Comparison of ENCODE assay signal across 27 cellular contexts in genomic region chr13:112152846-112153245, GRCh38.
"Had no signal": no experiment of that assay in that cellular context is flagged by ENCODE, and none has a peak within 500 bp of the region (broad histone marks: within the 10 kb centered on the region; RNA-seq: fewer than 3 reads in every experiment).

No MANE protein-coding gene starts in this region.

- H3K27ac Mint-ChIP-seq: naive thymus-derived CD4-positive, alpha-beta T cell; natural killer cell; nephron; progenitor cell of endocrine pancreas; stimulated activated memory B cell treated with anti-CD40 and anti-IgM and Interleukin-4, amounts not matched to agents 10 μg/mL and 1 μg/mL and 100 μg/mL, for 72 hours; stimulated activated naive CD8-positive, alpha-beta T cell treated with anti-CD3 and anti-CD28 coated beads, Interleukin-15, amount 100 ng/mL, for 72 hours; type B pancreatic cell had no signal

- H3K4me3 Mint-ChIP-seq: naive thymus-derived CD4-positive, alpha-beta T cell; natural killer cell; nephron; stimulated activated memory B cell treated with anti-CD40 and anti-IgM and Interleukin-4, amounts not matched to agents 10 μg/mL and 1 μg/mL and 100 μg/mL, for 72 hours; stimulated activated naive CD8-positive, alpha-beta T cell treated with anti-CD3 and anti-CD28 coated beads, Interleukin-15, amount 100 ng/mL, for 72 hours; type B pancreatic cell had no signal

- ATAC-seq: naive thymus-derived CD4-positive, alpha-beta T cell; natural killer cell; psoas muscle; right cardiac atrium; right lobe of liver; stimulated activated memory B cell treated with anti-CD40 and anti-IgM and Interleukin-4, amounts not matched to agents 10 μg/mL and 1 μg/mL and 100 μg/mL, for 72 hours; stimulated activated naive CD8-positive, alpha-beta T cell treated with anti-CD3 and anti-CD28 coated beads, Interleukin-15, amount 100 ng/mL, for 72 hours; stimulated activated naive CD8-positive, alpha-beta T cell treated with anti-CD3 and anti-CD28 coated beads, Interleukin-15, Interleukin-2, amounts not matched to agents 100 U/mL and 50 U/mL, for 24 hours had no signal

- H3K36me3 Mint-ChIP-seq: naive thymus-derived CD4-positive, alpha-beta T cell; natural killer cell; stimulated activated memory B cell treated with anti-CD40 and anti-IgM and Interleukin-4, amounts not matched to agents 10 μg/mL and 1 μg/mL and 100 μg/mL, for 72 hours; type B pancreatic cell had no signal

- H3K9me3 Mint-ChIP-seq: type B pancreatic cell had no signal

- H3K36me3 ChIP-seq: ovary, right lobe of liver, sigmoid colon, suprapubic skin, tibial artery, transverse colon, vagina had no signal

- H3K79me2 ChIP-seq: parathyroid adenoma had no signal

- H3K9me3 ChIP-seq: ovary, right lobe of liver, suprapubic skin, testis, tibial artery, vagina had no signal

- H3K4me1 ChIP-seq: parathyroid adenoma, psoas muscle, right lobe of liver, sigmoid colon, suprapubic skin, testis, tibial artery, transverse colon, vagina had no signal

- H3K9ac ChIP-seq: parathyroid adenoma had no signal

- H3K27ac ChIP-seq: ovary, parathyroid adenoma, psoas muscle, right lobe of liver, sigmoid colon, suprapubic skin, testis, tibial artery, transverse colon, vagina had no signal

- H3K27me3 ChIP-seq: ovary, right lobe of liver, testis, tibial artery, transverse colon, vagina had no signal

- H3K4me1 Mint-ChIP-seq: naive thymus-derived CD4-positive, alpha-beta T cell; natural killer cell; nephron; stimulated activated memory B cell treated with anti-CD40 and anti-IgM and Interleukin-4, amounts not matched to agents 10 μg/mL and 1 μg/mL and 100 μg/mL, for 72 hours; stimulated activated naive CD8-positive, alpha-beta T cell treated with anti-CD3 and anti-CD28 coated beads, Interleukin-15, amount 100 ng/mL, for 72 hours had no signal

- H3K4me3 ChIP-seq: ovary, psoas muscle, right lobe of liver, sigmoid colon, suprapubic skin, testis, tibial artery, transverse colon, vagina had no signal

- DNase-seq: naive thymus-derived CD4-positive, alpha-beta T cell; natural killer cell; occipital lobe; ovary; psoas muscle; right cardiac atrium; right lobe of liver; sigmoid colon; small intestine; stimulated activated CD4-positive, alpha-beta T cell treated with anti-CD3 and anti-CD28 coated beads, Interleukin-15, amount 100 ng/mL, for 24 hours; stimulated activated CD4-positive, alpha-beta T cell treated with anti-CD3 and anti-CD28 coated beads, Interleukin-2, amount 100 ng/mL, for 24 hours; stimulated activated CD4-positive, alpha-beta T cell treated with anti-CD3 and anti-CD28 coated beads, Interleukin-2, amount 100 ng/mL, for 48 hours; stimulated activated CD4-positive, alpha-beta T cell treated with anti-CD3 and anti-CD28 coated beads, Interleukin-4, amount 100 ng/mL, for 24 hours; stimulated activated naive CD4-positive, alpha-beta T cell; stimulated activated naive CD8-positive, alpha-beta T cell treated with anti-CD3 and anti-CD28 coated beads, Interleukin-15, amount 100 ng/mL, for 72 hours; stimulated activated naive CD8-positive, alpha-beta T cell treated with anti-CD3 and anti-CD28 coated beads, Interleukin-15, Interleukin-2, amounts not matched to agents 100 U/mL and 50 U/mL, for 24 hours; substantia nigra; testis; transverse colon had no signal

- H2AFZ ChIP-seq: parathyroid adenoma had no signal
